ENCODE assay signal across 9 cellular contexts in genomic region chr16:7644171-7644570, GRCh38.
"Had no signal": no experiment of that assay in that cellular context is flagged by ENCODE, and none has a peak within 500 bp of the region (broad histone marks: within the 10 kb centered on the region; RNA-seq: fewer than 3 reads in every experiment).

No MANE protein-coding gene starts in this region.

- H3K4me1 Mint-ChIP-seq: IgD-negative memory B cell had no signal

- H3K36me3 Mint-ChIP-seq: IgD-negative memory B cell had no signal

- H3K9me3 ChIP-seq: HAP-1 had no signal

- H3K4me3 Mint-ChIP-seq: HFFc6, IgD-negative memory B cell had no signal

- H3K36me3 ChIP-seq: HAP-1 had no signal

- H3K4me3 ChIP-seq: GM23248, HAP-1 had no signal

- FAIRE-seq: HepG2 had no signal

- DNase-seq: GM23248, GOT3, H7, HFFc6, KBM-7 had no signal

- H3K4me1 ChIP-seq: HAP-1 had no signal

- H3K9ac ChIP-seq: GM23248 had no signal

- H3K27ac Mint-ChIP-seq: HFFc6, IgD-negative memory B cell had no signal

- H3K27ac ChIP-seq: GM23248, HL-60 had no signal

- H3K27me3 Mint-ChIP-seq: IgD-negative memory B cell had no signal
